ENCODE assay signal across 35 cellular contexts in the genomic region with DNA sequence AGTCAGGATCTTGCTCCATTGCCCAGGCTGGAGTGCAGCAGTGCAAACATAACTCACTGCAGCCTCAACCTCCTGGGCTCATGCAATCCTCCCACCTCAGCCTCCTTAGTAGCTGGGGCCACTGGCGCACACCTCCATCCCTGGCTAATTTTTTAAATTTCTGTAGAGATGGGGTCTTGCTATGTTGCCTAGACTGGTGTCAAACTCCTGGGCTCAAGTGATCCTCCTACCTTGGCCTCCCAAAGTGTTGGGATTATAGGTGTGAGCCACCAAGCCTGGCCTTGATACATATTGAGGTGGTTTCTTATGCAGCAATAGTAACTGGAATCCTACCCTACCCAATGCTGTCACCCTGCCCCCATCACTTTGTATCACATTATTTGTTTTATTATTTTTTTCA. TPM values are rescaled to one million over a fixed set of nuclear protein-coding genes. Genes with fewer than 3 reads are reported as not detected.
"Had no signal": no experiment of that assay in that cellular context is flagged by ENCODE, and none has a peak within 500 bp of the region (broad histone marks: within the 10 kb centered on the region; RNA-seq: fewer than 3 reads in every experiment).

No MANE protein-coding gene starts in this region.

- H3K9me3 Mint-ChIP-seq: activated naive CD4-positive, alpha-beta T cell treated with anti-CD3 and anti-CD28 coated beads for 36 hours; activated naive CD4-positive, alpha-beta T cell treated with anti-CD3 and anti-CD28 coated beads, Interleukin-2, amount 50 U/mL, for 24 hours; activated naive CD8-positive, alpha-beta T cell treated with anti-CD3 and anti-CD28 coated beads for 36 hours; activated naive CD8-positive, alpha-beta T cell treated with anti-CD3 and anti-CD28 coated beads, Interleukin-2, amount 50 U/mL, for 24 hours; activated T-helper 1 cell treated with anti-CD3 and anti-CD28 coated beads, Interleukin-12 subunit alpha, Interleukin-12 subunit beta, Interleukin-2, Interleukin-4 antibody, amounts not matched to agents 30 ng/mL and 10 ng/mL and 1 ng/mL, durations not matched to agents 14 hours and 24 hours and 36 hours; activated T-helper 2 cell treated with anti-CD3 and anti-CD28 coated beads, Interferon-gamma antibody, Interleukin-2, Interleukin-4, amounts not matched to agents 10 μg/mL and 5 μg/mL and 100 μg/mL, durations not matched to agents 14 hours and 24 hours and 36 hours; brain; endodermal cell; T-cell; T-helper 1 cell treated with Interleukin-12 subunit alpha and Interleukin-12 subunit beta and Interleukin-4 antibody, amounts not matched to agents 30 μg/mL and 1 μg/mL, for 36 hours; T-helper 2 cell treated with Interferon-gamma antibody and Interleukin-4, amounts not matched to agents 5 μg/mL and 100 μg/mL, for 36 hours had no signal

- H3K27ac ChIP-seq: adrenal gland, ascending aorta, breast epithelium, colonic mucosa, heart left ventricle had no signal

- H3K4me1 Mint-ChIP-seq: activated CD8-positive, alpha-beta memory T cell treated with anti-CD3 and anti-CD28 coated beads, Interleukin-2, amount 10 ng/mL, durations not matched to agents 7 days and 5 days; activated naive CD4-positive, alpha-beta T cell treated with anti-CD3 and anti-CD28 coated beads, Interleukin-2, amount 50 U/mL, for 24 hours; activated naive CD8-positive, alpha-beta T cell treated with anti-CD3 and anti-CD28 coated beads for 36 hours; activated naive CD8-positive, alpha-beta T cell treated with anti-CD3 and anti-CD28 coated beads, Interleukin-2, amount 50 U/mL, for 24 hours; T-cell had no signal

- H3K4me1 ChIP-seq: breast epithelium, colonic mucosa had no signal

- H3K9me3 ChIP-seq: adrenal gland, ascending aorta, breast epithelium, colonic mucosa, heart left ventricle had no signal

- DNase-seq: activated CD4-positive, alpha-beta T cell treated with anti-CD3 and anti-CD28 coated beads for 1 hour; activated CD4-positive, alpha-beta T cell treated with anti-CD3 and anti-CD28 coated beads for 48 hours; activated CD4-positive, alpha-beta T cell treated with anti-CD3 and anti-CD28 coated beads, Interleukin-2, amount 50 U/mL, for 1 hour; activated CD4-positive, alpha-beta T cell treated with anti-CD3 and anti-CD28 coated beads, Interleukin-2, amount 50 U/mL, for 48 hours; activated CD8-positive, alpha-beta memory T cell treated with anti-CD3 and anti-CD28 coated beads, Interleukin-2, amount 10 ng/mL, durations not matched to agents 7 days and 5 days; activated CD8-positive, alpha-beta memory T cell treated with anti-CD3 and anti-CD28 coated beads, Interleukin-2, amount 50 U/mL, for 4 hours; activated CD8-positive, alpha-beta T cell treated with anti-CD3 and anti-CD28 coated beads, Interleukin-2, amount 10 ng/mL, durations not matched to agents 7 days and 5 days; activated effector memory CD4-positive, alpha-beta T cell treated with anti-CD3 and anti-CD28 coated beads, Interleukin-2, amount 50 U/mL, for 16 hours; activated naive CD4-positive, alpha-beta T cell treated with anti-CD3 and anti-CD28 coated beads for 36 hours; activated naive CD8-positive, alpha-beta T cell treated with anti-CD3 and anti-CD28 coated beads for 36 hours; activated naive CD8-positive, alpha-beta T cell treated with anti-CD3 and anti-CD28 coated beads, Interleukin-2, amount 50 U/mL, for 24 hours; activated T-cell treated with anti-CD3 and anti-CD28 coated beads, Interleukin-2, amount 50 U/mL, for 1 hour; activated T-cell treated with anti-CD3 and anti-CD28 coated beads, Interleukin-2, amount 50 U/mL, for 48 hours; adrenal gland; central memory CD4-positive, alpha-beta T cell; cerebellar nuclear complex; colonic mucosa; effector CD8-positive, alpha-beta T cell; endodermal cell; foreskin fibroblast; heart left ventricle; SW 1271; T-cell; T1000 had no signal

- H3K4me3 ChIP-seq: adrenal gland, ascending aorta, breast epithelium, cardiac muscle cell, colonic mucosa, heart left ventricle had no signal

- ATAC-seq: activated CD8-positive, alpha-beta memory T cell treated with anti-CD3 and anti-CD28 coated beads, Interleukin-2, amount 10 ng/mL, durations not matched to agents 7 days and 5 days; activated CD8-positive, alpha-beta T cell treated with anti-CD3 and anti-CD28 coated beads, Interleukin-2, amount 10 ng/mL, durations not matched to agents 7 days and 5 days; activated naive CD8-positive, alpha-beta T cell treated with anti-CD3 and anti-CD28 coated beads, Interleukin-2, amount 50 U/mL, for 24 hours; esophagus mucosa; heart left ventricle; T-cell had no signal

- H3K36me3 ChIP-seq: adrenal gland, ascending aorta, breast epithelium, cardiac muscle cell, colonic mucosa, heart left ventricle had no signal

- H3K27ac Mint-ChIP-seq: activated CD8-positive, alpha-beta memory T cell treated with anti-CD3 and anti-CD28 coated beads, Interleukin-2, amount 10 ng/mL, durations not matched to agents 7 days and 5 days; activated CD8-positive, alpha-beta T cell treated with anti-CD3 and anti-CD28 coated beads, Interleukin-2, amount 10 ng/mL, durations not matched to agents 7 days and 5 days; activated naive CD4-positive, alpha-beta T cell treated with anti-CD3 and anti-CD28 coated beads for 36 hours; activated naive CD4-positive, alpha-beta T cell treated with anti-CD3 and anti-CD28 coated beads, Interleukin-2, amount 50 U/mL, for 24 hours; activated naive CD8-positive, alpha-beta T cell treated with anti-CD3 and anti-CD28 coated beads for 36 hours; activated naive CD8-positive, alpha-beta T cell treated with anti-CD3 and anti-CD28 coated beads, Interleukin-2, amount 50 U/mL, for 24 hours; activated T-helper 1 cell treated with anti-CD3 and anti-CD28 coated beads, Interleukin-12 subunit alpha, Interleukin-12 subunit beta, Interleukin-2, Interleukin-4 antibody, amounts not matched to agents 30 ng/mL and 10 ng/mL and 1 ng/mL, durations not matched to agents 14 hours and 24 hours and 36 hours; activated T-helper 2 cell treated with anti-CD3 and anti-CD28 coated beads, Interferon-gamma antibody, Interleukin-2, Interleukin-4, amounts not matched to agents 10 μg/mL and 5 μg/mL and 100 μg/mL, durations not matched to agents 14 hours and 24 hours and 36 hours; endodermal cell; T-cell; T-helper 1 cell treated with Interleukin-12 subunit alpha and Interleukin-12 subunit beta and Interleukin-4 antibody, amounts not matched to agents 30 μg/mL and 1 μg/mL, for 36 hours; T-helper 2 cell treated with Interferon-gamma antibody and Interleukin-4, amounts not matched to agents 5 μg/mL and 100 μg/mL, for 36 hours had no signal

- H3K36me3 Mint-ChIP-seq: activated CD8-positive, alpha-beta memory T cell treated with anti-CD3 and anti-CD28 coated beads, Interleukin-2, amount 10 ng/mL, durations not matched to agents 7 days and 5 days; activated naive CD4-positive, alpha-beta T cell treated with anti-CD3 and anti-CD28 coated beads, Interleukin-2, amount 50 U/mL, for 24 hours; activated naive CD8-positive, alpha-beta T cell treated with anti-CD3 and anti-CD28 coated beads for 36 hours; brain; T-cell had no signal

- H3K27me3 ChIP-seq: adrenal gland, breast epithelium, cardiac muscle cell, colonic mucosa had no signal

- H3K27me3 Mint-ChIP-seq: activated naive CD8-positive, alpha-beta T cell treated with anti-CD3 and anti-CD28 coated beads for 36 hours; activated naive CD8-positive, alpha-beta T cell treated with anti-CD3 and anti-CD28 coated beads, Interleukin-2, amount 50 U/mL, for 24 hours; brain had no signal

- H3K4me3 Mint-ChIP-seq: activated CD8-positive, alpha-beta memory T cell treated with anti-CD3 and anti-CD28 coated beads, Interleukin-2, amount 10 ng/mL, durations not matched to agents 7 days and 5 days; activated CD8-positive, alpha-beta T cell treated with anti-CD3 and anti-CD28 coated beads, Interleukin-2, amount 10 ng/mL, durations not matched to agents 7 days and 5 days; activated naive CD4-positive, alpha-beta T cell treated with anti-CD3 and anti-CD28 coated beads for 36 hours; activated naive CD4-positive, alpha-beta T cell treated with anti-CD3 and anti-CD28 coated beads, Interleukin-2, amount 50 U/mL, for 24 hours; activated naive CD8-positive, alpha-beta T cell treated with anti-CD3 and anti-CD28 coated beads for 36 hours; activated naive CD8-positive, alpha-beta T cell treated with anti-CD3 and anti-CD28 coated beads, Interleukin-2, amount 50 U/mL, for 24 hours; activated T-helper 1 cell treated with anti-CD3 and anti-CD28 coated beads, Interleukin-12 subunit alpha, Interleukin-12 subunit beta, Interleukin-2, Interleukin-4 antibody, amounts not matched to agents 30 ng/mL and 10 ng/mL and 1 ng/mL, durations not matched to agents 14 hours and 24 hours and 36 hours; endodermal cell; T-cell; T-helper 1 cell treated with Interleukin-12 subunit alpha and Interleukin-12 subunit beta and Interleukin-4 antibody, amounts not matched to agents 30 μg/mL and 1 μg/mL, for 36 hours; T-helper 2 cell treated with Interferon-gamma antibody and Interleukin-4, amounts not matched to agents 5 μg/mL and 100 μg/mL, for 36 hours had no signal

RNA-seq across cellular contexts. Expression of gene SCUBE1, which starts 32.4 kb away (rescaled TPM):
- total RNA-seq: activated naive CD4-positive, alpha-beta T cell treated with anti-CD3 and anti-CD28 coated beads for 36 hours; activated T-helper 1 cell treated with anti-CD3 and anti-CD28 coated beads, Interleukin-12 subunit alpha, Interleukin-12 subunit beta, Interleukin-2, Interleukin-4 antibody, amounts not matched to agents 30 ng/mL and 10 ng/mL and 1 ng/mL, durations not matched to agents 14 hours and 24 hours and 36 hours; activated T-helper 2 cell treated with anti-CD3 and anti-CD28 coated beads, Interferon-gamma antibody, Interleukin-2, Interleukin-4, amounts not matched to agents 10 μg/mL and 5 μg/mL and 100 μg/mL, durations not matched to agents 14 hours and 24 hours and 36 hours; epithelial cell of proximal tubule had no signal
